Comparison of ENCODE assay signal across 9 cellular contexts in genomic region chr11:66363805-66364535, GRCh38. TPM values are rescaled to one million over a fixed set of nuclear protein-coding genes. Genes with fewer than 3 reads are reported as not detected.
DNase-seq lines count a peak whose midpoint lies in the region; ATAC-seq, FAIRE-seq and TF ChIP-seq lines count a peak whose summit lies in the region.
"Had no signal": no experiment of that assay in that cellular context is flagged by ENCODE, and none has a peak within 500 bp of the region (broad histone marks: within the 10 kb centered on the region; RNA-seq: fewer than 3 reads in every experiment).

No MANE protein-coding gene starts in this region.

- no peak overlapping the region for H3K27ac Mint-ChIP-seq in T-helper 2 cell treated with Interferon-gamma antibody and Interleukin-4, amounts not matched to agents 5 μg/mL and 100 μg/mL, for 36 hours

- no peak for TF ChIP-seq RAD21 in HepG2 (CRISPR knock-in tag; IDR thresholded peaks at IDR 0.05)

- H3K27me3 Mint-ChIP-seq in T-helper 2 cell treated with Interferon-gamma antibody and Interleukin-4, amounts not matched to agents 5 μg/mL and 100 μg/mL, for 36 hours (ENCODE audit: low read depth), result no peaks in the 10 kb centered on the region

- ATAC-seq in HepG2 (peak; percentile 32), HG03025 (IDR thresholded peaks at IDR 0.05; ENCODE audit: low FRiP score, unreplicated experiment) (no peak), GM19324 (IDR thresholded peaks at IDR 0.05; ENCODE audit: low FRiP score, unreplicated experiment) (no peak)

- no TSS peak for BruUV-seq in HepG2 (replicated peaks; lab: Mats Ljungman, UMichigan)

- no peaks in the 10 kb centered on the region for H3K9me3 ChIP-seq in HepG2 (ENCODE audit: low read length)
- H3K9me3 ChIP-seq: HAP-1 had no signal

- H3K4me3 ChIP-seq in AG04449 (ENCODE audit: low read depth, low read length) (no peak overlapping the region), astrocyte of the spinal cord (ENCODE audit: low read depth, low read length) (no peak overlapping the region), HepG2 (replicated peaks in 1 of 3; ENCODE audit: insufficient read depth in 1 of 3, low read depth in 2 of 3, low read length in 3 of 3) (no peak overlapping the region)
- H3K4me3 ChIP-seq: HAP-1 had no signal

- TF ChIP-seq EP300 in HepG2 (IDR thresholded peaks at IDR 0.05; ENCODE audit: low read depth in 2 of 2, low read length in 2 of 2) (no peak), HepG2 (CRISPR knock-in tag; IDR thresholded peaks at IDR 0.05; ENCODE audit: borderline replicate concordance) (no peak)

- no peaks in the 10 kb centered on the region for H3K79me2 ChIP-seq in HepG2 (ENCODE audit: insufficient read depth, low read length)

- POLR2A ChIA-PET in AG04449 (lab: Yijun Ruan, JAX), result interaction anchor here (1.7 kb wide), 1 partner anchor 53 kb away, joined by 4 read pairs; no protein-coding TSS in a partner anchor
- POLR2A ChIA-PET in HepG2 (lab: Yijun Ruan, JAX), result interaction anchor here (1.7 to 2.5 kb wide), 2 partner anchors 8 to 16 kb away, joined by 4 to 7 read pairs; partner anchors contain the start of gene B4GAT1

- no peak for DNase-seq in AG04449 (ENCODE audit: low read depth, low spot score)
- peak; percentile 66 for DNase-seq in GM19238 (ENCODE audit: insufficient read length, low spot score)
- peak; percentile 54 for DNase-seq in T-helper 2 cell treated with Interferon-gamma antibody and Interleukin-4, amounts not matched to agents 5 μg/mL and 100 μg/mL, for 36 hours (ENCODE audit: low spot score)
- no peak for DNase-seq in astrocyte of the spinal cord (ENCODE audit: low read depth, low spot score)
- DNase-seq in HepG2 (ENCODE audit: low spot score), result no peak
- peak; percentile 26 to 32 for DNase-seq in stimulated activated CD8-positive, alpha-beta memory T cell treated with anti-CD3 and anti-CD28 coated beads, Interleukin-7, amount 100 ng/mL, for 4 hours (ENCODE audit: low read depth in 2 of 2)

- H3K4me1 Mint-ChIP-seq in T-helper 2 cell treated with Interferon-gamma antibody and Interleukin-4, amounts not matched to agents 5 μg/mL and 100 μg/mL, for 36 hours (ENCODE audit: low read depth), result peaks cover 2% of the 10 kb centered on the region

- no peak overlapping the region for H3K4me3 Mint-ChIP-seq in T-helper 2 cell treated with Interferon-gamma antibody and Interleukin-4, amounts not matched to agents 5 μg/mL and 100 μg/mL, for 36 hours

- FAIRE-seq in HepG2 (lab: Jason Lieb, UNC), result no peak

- H2AFZ ChIP-seq in HepG2 (ENCODE audit: low read length), result no peak overlapping the region

- no peaks in the 10 kb centered on the region; the same call in 1 of the 2 replicates for H4K20me1 ChIP-seq in HepG2 (ENCODE audit: insufficient read depth, low read length)

- WGBS in HepG2 (ENCODE audit: low lambda C conversion rate), result 84% methylated on average over 15 of the region's 15 CpGs

- H3K4me1 ChIP-seq in HepG2 (ENCODE audit: insufficient read depth, low read length), result peaks cover 30% of the 10 kb centered on the region
- H3K4me1 ChIP-seq: HAP-1 had no signal

- H3K9me3 Mint-ChIP-seq in T-helper 2 cell treated with Interferon-gamma antibody and Interleukin-4, amounts not matched to agents 5 μg/mL and 100 μg/mL, for 36 hours, result no peaks in the 10 kb centered on the region

- H3K27ac ChIP-seq in HepG2 (ENCODE audit: extremely low read length, insufficient read depth, low read length), result no peak overlapping the region

- no peak overlapping the region for H3K4me2 ChIP-seq in HepG2 (ENCODE audit: low read depth, low read length)

- no peaks in the 10 kb centered on the region for H3K27me3 ChIP-seq in HepG2 (ENCODE audit: control insufficient read depth in 1 of 2, insufficient read depth in 2 of 2, low read length in 2 of 2)

- intact Hi-C loops in HepG2 (cut with micrococcal nuclease; ENCODE audit: unreplicated experiment), result no loop called here

- peaks cover 6 to 21% of the 10 kb centered on the region in 2 experiments; a peak in 4 of 5 replicates for H3K36me3 ChIP-seq in HepG2 (replicated peaks in 1 of 2; ENCODE audit: control insufficient read depth in 1 of 2, insufficient read depth in 2 of 2, low read length in 2 of 2)

- TF ChIP-seq CTCF in AG04449 (IDR thresholded peaks at IDR 0.05; ENCODE audit: insufficient read depth, low read length, missing control alignments), result peak; percentile 67
- TF ChIP-seq CTCF in astrocyte of the spinal cord (IDR thresholded peaks at IDR 0.05; ENCODE audit: low read depth, low read length), result peak; percentile 83
- peak; percentile 76 for TF ChIP-seq CTCF in HepG2 (CRISPR knock-in tag; IDR thresholded peaks at IDR 0.05)

- no peak for TF ChIP-seq POLR2A in HepG2 (IDR thresholded peaks at IDR 0.05; ENCODE audit: insufficient read depth in 1 of 2, low read depth in 2 of 2, low read length in 2 of 2)

- no peak overlapping the region for H3K9ac ChIP-seq in HepG2 (ENCODE audit: insufficient read depth, low read depth, low read length)

- CTCF ChIA-PET in AG04449 (lab: Yijun Ruan, JAX) (interaction anchor here (0.5 to 4.1 kb wide), 15 partner anchors 9 to 75 kb away, joined by 3 to 23 read pairs (median 5); partner anchors contain the start of genes B4GAT1 and MRPL11), HepG2 (lab: Yijun Ruan, JAX; ENCODE audit: low intra/inter-chr PET ratio, low total read pairs) (no interaction called here)

- in situ Hi-C loops in astrocyte of the spinal cord (cut with HindIII; ENCODE audit: low sequenced_read_pairs) (no loop called here), HepG2 (cut with HindIII; ENCODE audit: extremely low pct_ligation_motif_present, low pct_unique_long_range_greater_than_20kb) (no loop called here)

- no peaks in the 10 kb centered on the region for H3K36me3 Mint-ChIP-seq in T-helper 2 cell treated with Interferon-gamma antibody and Interleukin-4, amounts not matched to agents 5 μg/mL and 100 μg/mL, for 36 hours (ENCODE audit: low read depth)

RNA-seq across cellular contexts. Expression of gene SLC29A2, which starts 7.6 kb away (rescaled TPM):
- 0.49 and 0.66 TPM in 2 replicates for total RNA-seq in HepG2 (2016; rRNA removed; fragmentation: Illumina TruSeq; extraction: Trizol)
- total RNA-seq in HepG2 (2016; cell fraction: cytosol; rRNA removed; fragmentation: Illumina TruSeq; extraction: Trizol; ENCODE audit: low read depth), result 0.09 and 0.30 TPM in 2 replicates
- total RNA-seq in HepG2 (2016; cell fraction: insoluble cytoplasmic fraction; rRNA removed; fragmentation: Illumina TruSeq; extraction: Trizol), result 0.18 and 0.71 TPM in 2 replicates
- total RNA-seq in HepG2 (2016; cell fraction: membrane; rRNA removed; fragmentation: Illumina TruSeq; extraction: Trizol), result 0.31 and 0.41 TPM in 2 replicates
- 0.63 and 0.81 TPM in 2 replicates for total RNA-seq in HepG2 (2016; cell fraction: nucleus; rRNA removed; fragmentation: Illumina TruSeq; extraction: Trizol)
- polyA plus RNA-seq in HepG2 (2011; rRNA removed), result 0.56 and 0.63 TPM in 2 replicates
- polyA plus RNA-seq in HepG2 (2011; cell fraction: cytosol; rRNA removed), result 0.25 and 0.27 TPM in 2 replicates
- polyA plus RNA-seq in HepG2 (2011; cell fraction: nucleus; rRNA removed), result 5.0 and 6.0 TPM in 2 replicates
- polyA plus RNA-seq in HepG2 (2012), result 0.80 and 1.1 TPM in 2 replicates
- 0.14 and 0.24 TPM in 2 replicates for polyA plus RNA-seq in HepG2 (2016; cell fraction: cytosol; fragmentation: Illumina TruSeq; extraction: Trizol; ENCODE audit: low read depth)
- polyA plus RNA-seq in HepG2 (2016; cell fraction: insoluble cytoplasmic fraction; fragmentation: Illumina TruSeq; extraction: Trizol; ENCODE audit: low read depth), result 0.30 and 0.32 TPM in 2 replicates
- polyA plus RNA-seq in HepG2 (2016; cell fraction: membrane; fragmentation: Illumina TruSeq; extraction: Trizol; ENCODE audit: low read depth), result 0.43 and 0.56 TPM in 2 replicates
- polyA plus RNA-seq in HepG2 (2016; cell fraction: nucleus; fragmentation: Illumina TruSeq; extraction: Trizol; ENCODE audit: insufficient read depth, low read depth), result 2.4 TPM in 2 replicates
- polyA minus RNA-seq in HepG2 (2011; rRNA and poly(A)+ RNA removed; ENCODE audit: low replicate concordance), result 0.28 and 27.8 TPM in 2 replicates
- 0.49 and 0.88 TPM in 2 replicates for polyA minus RNA-seq in HepG2 (2011; cell fraction: cytosol; rRNA and poly(A)+ RNA removed)
- polyA minus RNA-seq in HepG2 (2011; cell fraction: nucleus; rRNA and poly(A)+ RNA removed), result 0.25 and 0.64 TPM in 2 replicates

RNA-seq across cellular contexts. Expression of gene B4GAT1, which starts 16.5 kb away (rescaled TPM):
- 44.9 and 109 TPM in 2 replicates for total RNA-seq in HepG2 (2016; rRNA removed; fragmentation: Illumina TruSeq; extraction: Trizol)
- total RNA-seq in HepG2 (2016; cell fraction: cytosol; rRNA removed; fragmentation: Illumina TruSeq; extraction: Trizol; ENCODE audit: low read depth), result 15.0 and 17.3 TPM in 2 replicates
- total RNA-seq in HepG2 (2016; cell fraction: insoluble cytoplasmic fraction; rRNA removed; fragmentation: Illumina TruSeq; extraction: Trizol), result 41.0 and 117 TPM in 2 replicates
- 35.2 and 38.9 TPM in 2 replicates for total RNA-seq in HepG2 (2016; cell fraction: membrane; rRNA removed; fragmentation: Illumina TruSeq; extraction: Trizol)
- 80.6 and 90.0 TPM in 2 replicates for total RNA-seq in HepG2 (2016; cell fraction: nucleus; rRNA removed; fragmentation: Illumina TruSeq; extraction: Trizol)
- polyA plus RNA-seq in HepG2 (2011; rRNA removed), result 40.4 and 47.8 TPM in 2 replicates
- polyA plus RNA-seq in HepG2 (2011; cell fraction: cytosol; rRNA removed), result 35.5 and 44.1 TPM in 2 replicates
- polyA plus RNA-seq in HepG2 (2011; cell fraction: nucleus; rRNA removed), result 29.5 and 32.3 TPM in 2 replicates
- 64.9 and 76.3 TPM in 2 replicates for polyA plus RNA-seq in HepG2 (2012)
- polyA plus RNA-seq in HepG2 (2016; cell fraction: cytosol; fragmentation: Illumina TruSeq; extraction: Trizol; ENCODE audit: low read depth), result 13.3 and 16.5 TPM in 2 replicates
- polyA plus RNA-seq in HepG2 (2016; cell fraction: insoluble cytoplasmic fraction; fragmentation: Illumina TruSeq; extraction: Trizol; ENCODE audit: low read depth), result 40.4 and 42.0 TPM in 2 replicates
- 25.2 and 28.0 TPM in 2 replicates for polyA plus RNA-seq in HepG2 (2016; cell fraction: membrane; fragmentation: Illumina TruSeq; extraction: Trizol; ENCODE audit: low read depth)
- polyA plus RNA-seq in HepG2 (2016; cell fraction: nucleus; fragmentation: Illumina TruSeq; extraction: Trizol; ENCODE audit: insufficient read depth, low read depth), result 122 and 134 TPM in 2 replicates
- polyA minus RNA-seq in HepG2 (2011; rRNA and poly(A)+ RNA removed; ENCODE audit: low replicate concordance), result 4.0 and 58.3 TPM in 2 replicates
- polyA minus RNA-seq in HepG2 (2011; cell fraction: cytosol; rRNA and poly(A)+ RNA removed), result 26.4 and 32.5 TPM in 2 replicates
- polyA minus RNA-seq in HepG2 (2011; cell fraction: nucleus; rRNA and poly(A)+ RNA removed), result 7.3 and 8.3 TPM in 2 replicates

RNA-seq across cellular contexts. Expression of gene BRMS1, which starts 19.1 kb away (rescaled TPM):
- 55.7 and 63.1 TPM in 2 replicates for total RNA-seq in HepG2 (2016; rRNA removed; fragmentation: Illumina TruSeq; extraction: Trizol)
- 15.1 and 18.0 TPM in 2 replicates for total RNA-seq in HepG2 (2016; cell fraction: cytosol; rRNA removed; fragmentation: Illumina TruSeq; extraction: Trizol; ENCODE audit: low read depth)
- 55.6 and 65.9 TPM in 2 replicates for total RNA-seq in HepG2 (2016; cell fraction: insoluble cytoplasmic fraction; rRNA removed; fragmentation: Illumina TruSeq; extraction: Trizol)
- total RNA-seq in HepG2 (2016; cell fraction: membrane; rRNA removed; fragmentation: Illumina TruSeq; extraction: Trizol), result 28.2 and 32.2 TPM in 2 replicates
- total RNA-seq in HepG2 (2016; cell fraction: nucleus; rRNA removed; fragmentation: Illumina TruSeq; extraction: Trizol), result 23.2 and 25.5 TPM in 2 replicates
- 15.8 and 16.8 TPM in 2 replicates for polyA plus RNA-seq in HepG2 (2011; rRNA removed)
- 15.3 and 20.1 TPM in 2 replicates for polyA plus RNA-seq in HepG2 (2011; cell fraction: cytosol; rRNA removed)
- 19.9 and 20.4 TPM in 2 replicates for polyA plus RNA-seq in HepG2 (2011; cell fraction: nucleus; rRNA removed)
- polyA plus RNA-seq in HepG2 (2012), result 8.8 and 11.6 TPM in 2 replicates
- 11.6 and 12.3 TPM in 2 replicates for polyA plus RNA-seq in HepG2 (2016; cell fraction: cytosol; fragmentation: Illumina TruSeq; extraction: Trizol; ENCODE audit: low read depth)
- 54.5 and 57.6 TPM in 2 replicates for polyA plus RNA-seq in HepG2 (2016; cell fraction: insoluble cytoplasmic fraction; fragmentation: Illumina TruSeq; extraction: Trizol; ENCODE audit: low read depth)
- polyA plus RNA-seq in HepG2 (2016; cell fraction: membrane; fragmentation: Illumina TruSeq; extraction: Trizol; ENCODE audit: low read depth), result 20.8 and 22.1 TPM in 2 replicates
- polyA plus RNA-seq in HepG2 (2016; cell fraction: nucleus; fragmentation: Illumina TruSeq; extraction: Trizol; ENCODE audit: insufficient read depth, low read depth), result 38.8 and 42.9 TPM in 2 replicates
- polyA minus RNA-seq in HepG2 (2011; rRNA and poly(A)+ RNA removed; ENCODE audit: low replicate concordance), result 8.1 and 30.0 TPM in 2 replicates
- 2.9 TPM in 2 replicates for polyA minus RNA-seq in HepG2 (2011; cell fraction: cytosol; rRNA and poly(A)+ RNA removed)
- 4.2 and 5.5 TPM in 2 replicates for polyA minus RNA-seq in HepG2 (2011; cell fraction: nucleus; rRNA and poly(A)+ RNA removed)

RNA-seq across cellular contexts. Expression of gene RIN1, which starts 27.7 kb away (rescaled TPM):
- total RNA-seq in HepG2 (2016; rRNA removed; fragmentation: Illumina TruSeq; extraction: Trizol), result 3.9 and 4.1 TPM in 2 replicates
- total RNA-seq in HepG2 (2016; cell fraction: cytosol; rRNA removed; fragmentation: Illumina TruSeq; extraction: Trizol; ENCODE audit: low read depth), result 1.6 and 2.4 TPM in 2 replicates
- total RNA-seq in HepG2 (2016; cell fraction: insoluble cytoplasmic fraction; rRNA removed; fragmentation: Illumina TruSeq; extraction: Trizol), result 3.5 and 4.5 TPM in 2 replicates
- 2.0 and 2.9 TPM in 2 replicates for total RNA-seq in HepG2 (2016; cell fraction: membrane; rRNA removed; fragmentation: Illumina TruSeq; extraction: Trizol)
- total RNA-seq in HepG2 (2016; cell fraction: nucleus; rRNA removed; fragmentation: Illumina TruSeq; extraction: Trizol), result 3.5 TPM in 2 replicates
- 2.4 and 4.2 TPM in 2 replicates for polyA plus RNA-seq in HepG2 (2011; rRNA removed)
- 3.6 and 24.3 TPM in 2 replicates for polyA plus RNA-seq in HepG2 (2011; cell fraction: cytosol; rRNA removed)
- polyA plus RNA-seq in HepG2 (2011; cell fraction: nucleus; rRNA removed), result 13.9 and 17.2 TPM in 2 replicates
- polyA plus RNA-seq in HepG2 (2012), result 3.3 TPM in 2 replicates
- 0.76 and 1.0 TPM in 2 replicates for polyA plus RNA-seq in HepG2 (2016; cell fraction: cytosol; fragmentation: Illumina TruSeq; extraction: Trizol; ENCODE audit: low read depth)
- 2.9 and 4.1 TPM in 2 replicates for polyA plus RNA-seq in HepG2 (2016; cell fraction: insoluble cytoplasmic fraction; fragmentation: Illumina TruSeq; extraction: Trizol; ENCODE audit: low read depth)
- 1.4 and 2.1 TPM in 2 replicates for polyA plus RNA-seq in HepG2 (2016; cell fraction: membrane; fragmentation: Illumina TruSeq; extraction: Trizol; ENCODE audit: low read depth)
- polyA plus RNA-seq in HepG2 (2016; cell fraction: nucleus; fragmentation: Illumina TruSeq; extraction: Trizol; ENCODE audit: insufficient read depth, low read depth), result 8.7 and 9.1 TPM in 2 replicates
- 6.2 and 14.2 TPM in 2 replicates for polyA minus RNA-seq in HepG2 (2011; rRNA and poly(A)+ RNA removed; ENCODE audit: low replicate concordance)
- 2.4 and 4.0 TPM in 2 replicates for polyA minus RNA-seq in HepG2 (2011; cell fraction: cytosol; rRNA and poly(A)+ RNA removed)
- 2.0 and 2.4 TPM in 2 replicates for polyA minus RNA-seq in HepG2 (2011; cell fraction: nucleus; rRNA and poly(A)+ RNA removed)

RNA-seq across cellular contexts. Expression of gene CD248, which starts 47.1 kb away (rescaled TPM):
- 0.20 and 0.35 TPM in 2 replicates for total RNA-seq in HepG2 (2016; rRNA removed; fragmentation: Illumina TruSeq; extraction: Trizol)
- total RNA-seq in HepG2 (2016; cell fraction: cytosol; rRNA removed; fragmentation: Illumina TruSeq; extraction: Trizol; ENCODE audit: low read depth), result not detected in 2 replicates
- total RNA-seq in HepG2 (2016; cell fraction: insoluble cytoplasmic fraction; rRNA removed; fragmentation: Illumina TruSeq; extraction: Trizol), result 0.09 and 0.35 TPM in 2 replicates
- 0.06 TPM in 1 of 2 replicates, not detected in the other for total RNA-seq in HepG2 (2016; cell fraction: membrane; rRNA removed; fragmentation: Illumina TruSeq; extraction: Trizol)
- total RNA-seq in HepG2 (2016; cell fraction: nucleus; rRNA removed; fragmentation: Illumina TruSeq; extraction: Trizol), result 0.37 and 0.44 TPM in 2 replicates
- polyA plus RNA-seq in HepG2 (2011; rRNA removed), result 0.20 and 0.25 TPM in 2 replicates
- 0.23 and 0.32 TPM in 2 replicates for polyA plus RNA-seq in HepG2 (2011; cell fraction: cytosol; rRNA removed)
- polyA plus RNA-seq in HepG2 (2011; cell fraction: nucleus; rRNA removed), result 0.80 and 0.85 TPM in 2 replicates
- 0.51 and 1.1 TPM in 2 replicates for polyA plus RNA-seq in HepG2 (2012)
- polyA plus RNA-seq in HepG2 (2016; cell fraction: cytosol; fragmentation: Illumina TruSeq; extraction: Trizol; ENCODE audit: low read depth), result 0.08 and 0.09 TPM in 2 replicates
- polyA plus RNA-seq in HepG2 (2016; cell fraction: insoluble cytoplasmic fraction; fragmentation: Illumina TruSeq; extraction: Trizol; ENCODE audit: low read depth), result 0.27 and 0.71 TPM in 2 replicates
- polyA plus RNA-seq in HepG2 (2016; cell fraction: membrane; fragmentation: Illumina TruSeq; extraction: Trizol; ENCODE audit: low read depth), result 0.18 and 0.36 TPM in 2 replicates
- polyA plus RNA-seq in HepG2 (2016; cell fraction: nucleus; fragmentation: Illumina TruSeq; extraction: Trizol; ENCODE audit: insufficient read depth, low read depth), result 2.6 and 2.7 TPM in 2 replicates
- polyA minus RNA-seq in HepG2 (2011; rRNA and poly(A)+ RNA removed; ENCODE audit: low replicate concordance), result 0.09 and 1.0 TPM in 2 replicates
- 0.40 and 0.88 TPM in 2 replicates for polyA minus RNA-seq in HepG2 (2011; cell fraction: cytosol; rRNA and poly(A)+ RNA removed)
- polyA minus RNA-seq in HepG2 (2011; cell fraction: nucleus; rRNA and poly(A)+ RNA removed), result 0.26 and 0.50 TPM in 2 replicates

Comparison
In these comparisons a context has a peak if more than half of its experiments do, and no peak if none do; other contexts are left out.
1. DNase-seq: peak in GM19238 (single experiment), T-helper 2 cell treated with Interferon-gamma antibody and Interleukin-4, amounts not matched to agents 5 μg/mL and 100 μg/mL, for 36 hours (single experiment) and stimulated activated CD8-positive, alpha-beta memory T cell treated with anti-CD3 and anti-CD28 coated beads, Interleukin-7, amount 100 ng/mL, for 4 hours (2 of 2); none in AG04449 (single experiment), astrocyte of the spinal cord (single experiment) and HepG2 (single experiment).
2. Peak in every context shown above with its lines, with median percentiles within 50 percentile points of each other: CTCF ChIP-seq.